17 cellular contexts compared by ENCODE assay signal in genomic region chr1:94069649-94070285, GRCh38. TPM values are rescaled to one million over a fixed set of nuclear protein-coding genes. Genes with fewer than 3 reads are reported as not detected.
A peak's percentile ranks its signal among the peaks of the same experiment; 100 is the strongest.
DNase-seq lines count a peak whose midpoint lies in the region; ATAC-seq, FAIRE-seq and TF ChIP-seq lines count a peak whose summit lies in the region.
"Had no signal": no experiment of that assay in that cellular context is flagged by ENCODE, and none has a peak within 500 bp of the region (broad histone marks: within the 10 kb centered on the region; RNA-seq: fewer than 3 reads in every experiment).

No MANE protein-coding gene starts in this region.

- H3K79me1 ChIP-seq in IMR-90 (ENCODE audit: low read depth in 1 of 2, low read length in 2 of 2): no peaks in the 10 kb centered on the region

- H4K91ac ChIP-seq in IMR-90 (ENCODE audit: insufficient read depth, low read depth, low read length): peak overlapping the region; percentile 61; the same call in 1 of the 2 replicates

- peak in 1 of 2 experiments; percentile 55; a peak in 3 of 6 replicates for ATAC-seq in A549
- ATAC-seq in IMR-90 (ENCODE audit: low read depth): no peak
- no peak for ATAC-seq in GM21526 (IDR thresholded peaks at IDR 0.05; ENCODE audit: low FRiP score, unreplicated experiment)
- ATAC-seq in stimulated activated memory B cell treated with anti-CD40 and anti-IgM and Interleukin-4, amounts not matched to agents 10 μg/mL and 1 μg/mL and 100 μg/mL, for 72 hours: no peak
- ATAC-seq: effector memory CD8-positive, alpha-beta T cell had no signal

- H3K9me3 Mint-ChIP-seq in CD14-positive monocyte: no peaks in the 10 kb centered on the region
- H3K9me3 Mint-ChIP-seq in stimulated activated memory B cell treated with anti-CD40 and anti-IgM and Interleukin-4, amounts not matched to agents 10 μg/mL and 1 μg/mL and 100 μg/mL, for 72 hours: no peaks in the 10 kb centered on the region
- H3K9me3 Mint-ChIP-seq: effector memory CD8-positive, alpha-beta T cell had no signal

- H3K4me3 ChIP-seq in A549 (no peak overlapping the region), IMR-90 (ENCODE audit: insufficient read depth, low read depth, low read length) (no peak overlapping the region), colonic mucosa (no peak overlapping the region), muscle layer of duodenum (ENCODE audit: low read depth in 1 of 2, low read length in 2 of 2) (no peak overlapping the region)
- H3K4me3 ChIP-seq: GM23248, lung had no signal

- peak overlapping the region; percentile 46; the same call in 2 of the 3 replicates for H2BK15ac ChIP-seq in IMR-90 (ENCODE audit: low read depth, low read length)

- H3K9me1 ChIP-seq in IMR-90 (ENCODE audit: insufficient read depth, low read length): peaks cover 27% of the 10 kb centered on the region

- H3K23ac ChIP-seq in IMR-90 (ENCODE audit: low read depth, low read length): peak overlapping the region; percentile 50; the same call in 1 of the 2 replicates

- H2BK20ac ChIP-seq in IMR-90 (ENCODE audit: low read depth, low read length): peak overlapping the region; percentile 28; the same call in 1 of the 2 replicates

- H3K36me3 ChIP-seq in IMR-90 (ENCODE audit: control insufficient read depth, insufficient read depth, low read length): no peaks in the 10 kb centered on the region
- H3K36me3 ChIP-seq in colonic mucosa: no peaks in the 10 kb centered on the region
- no peaks in the 10 kb centered on the region for H3K36me3 ChIP-seq in muscle layer of duodenum (ENCODE audit: control insufficient read depth in 1 of 2, insufficient read depth in 2 of 2, low read length in 2 of 2)

- no peak overlapping the region for H2AK9ac ChIP-seq in IMR-90 (replicated peaks; ENCODE audit: low read depth, low read length, poor library complexity)

- H3K9me3 ChIP-seq in A549 (no peaks in the 10 kb centered on the region), IMR-90 (ENCODE audit: control insufficient read depth, insufficient read depth, low read length) (no peaks in the 10 kb centered on the region), colonic mucosa (no peaks in the 10 kb centered on the region), muscle layer of duodenum (ENCODE audit: control insufficient read depth in 1 of 2, low read length in 2 of 2) (no peaks in the 10 kb centered on the region)

- TF ChIP-seq EP300 in A549 (IDR thresholded peaks at IDR 0.05): no peak; a peak in 1 of 5 replicates

- H3K27ac Mint-ChIP-seq in CD14-positive monocyte: no peak overlapping the region
- no peak overlapping the region for H3K27ac Mint-ChIP-seq in stimulated activated memory B cell treated with anti-CD40 and anti-IgM and Interleukin-4, amounts not matched to agents 10 μg/mL and 1 μg/mL and 100 μg/mL, for 72 hours
- H3K27ac Mint-ChIP-seq: effector memory CD8-positive, alpha-beta T cell had no signal

- peak overlapping the region; percentile 65; the same call in 1 of the 2 replicates for H3K14ac ChIP-seq in IMR-90 (replicated peaks; ENCODE audit: low read depth, low read length)

- BruUV-seq in IMR-90 (replicated peaks; lab: Mats Ljungman, UMichigan): no TSS peak

- peak overlapping the region; percentile 69 for H3K4me2 ChIP-seq in A549
- no peak overlapping the region for H3K4me2 ChIP-seq in IMR-90 (ENCODE audit: low read depth, low read length)

- peak overlapping the region; percentile 64 for H2BK5ac ChIP-seq in IMR-90 (ENCODE audit: low read depth, low read length, poor library complexity, severe bottlenecking)

- H4K20me1 ChIP-seq in IMR-90 (ENCODE audit: insufficient read depth, low read length): no peaks in the 10 kb centered on the region

- 20% methylated on average over 7 of the region's 7 CpGs for WGBS in A549 (ENCODE audit: missing lambda C conversion rate)
- 67% methylated on average over 1 of the region's 7 CpGs; no CpG with 5 or more reads in 1 of the 2 experiments for WGBS in IMR-90 (ENCODE audit: extremely low coverage in 2 of 2, insufficient read length in 1 of 2), 2 experiments

- H3K27ac ChIP-seq in A549 (peak overlapping the region; percentile 86), IMR-90 (ENCODE audit: insufficient read depth, low read length) (peak overlapping the region; percentile 75; the same call in 1 of the 2 replicates), colonic mucosa (peak overlapping the region; percentile 79), muscle layer of duodenum (ENCODE audit: low read length) (peak overlapping the region; percentile 62)
- H3K27ac ChIP-seq: GM23248, HL-60 had no signal

- H2AFZ ChIP-seq in IMR-90 (replicated peaks; ENCODE audit: low read length, poor library complexity): no peak overlapping the region
- H2AFZ ChIP-seq: GM23248 had no signal

- CTCF ChIA-PET in A549 (lab: Yijun Ruan, JAX): interaction anchor here (0.7 to 5.2 kb wide), 3 partner anchors 9 to 266 kb away, joined by 3 to 44 read pairs (median 25); no protein-coding TSS in a partner anchor
- CTCF ChIA-PET in IMR-90 (lab: Yijun Ruan, JAX): interaction anchor here (1.0 to 1.7 kb wide), 2 partner anchors 9 to 266 kb away, joined by 5 to 6 read pairs; no protein-coding TSS in a partner anchor

- intact Hi-C loops in IMR-90 (cut with micrococcal nuclease): loop anchor here (10.0 kb wide), 1 partner anchor 395 kb away; no protein-coding TSS in a partner anchor
- intact Hi-C loops in colonic mucosa (cut with DNase I): no loop called here
- intact Hi-C loops in CD14-positive monocyte (cut with micrococcal nuclease): no loop called here

- dilution Hi-C loops in IMR-90 (cut with HindIII; ENCODE audit: low sequenced_read_pairs, unreplicated experiment): no loop called here

- no peak overlapping the region for H3K56ac ChIP-seq in IMR-90 (ENCODE audit: extremely low read depth, insufficient read depth, low read length)

- in situ Hi-C loops in IMR-90 (cut with MboI; ENCODE audit: low sequenced_read_pairs): loop anchor here (10.0 to 25.0 kb wide), 2 partner anchors 175 to 743 kb away; partner anchors contain the start of gene SLC44A3

- H3K4me1 ChIP-seq in A549 (peaks cover 34% of the 10 kb centered on the region), IMR-90 (ENCODE audit: control insufficient read depth, insufficient read depth, low read length) (peaks cover 23% of the 10 kb centered on the region), colonic mucosa (peaks cover 15% of the 10 kb centered on the region), muscle layer of duodenum (ENCODE audit: control insufficient read depth in 1 of 2, insufficient read depth in 2 of 2, low read length in 2 of 2) (peaks cover 13 to 38% of the 10 kb centered on the region in 2 donors)

- FAIRE-seq in A549 (lab: Jason Lieb, UNC): no peak

- peak overlapping the region; percentile 44; the same call in 1 of the 2 replicates for H3K4ac ChIP-seq in IMR-90 (ENCODE audit: low read depth, low read length)

- no peak overlapping the region for H3K4me3 Mint-ChIP-seq in CD14-positive monocyte
- H3K4me3 Mint-ChIP-seq in stimulated activated memory B cell treated with anti-CD40 and anti-IgM and Interleukin-4, amounts not matched to agents 10 μg/mL and 1 μg/mL and 100 μg/mL, for 72 hours: no peak overlapping the region
- H3K4me3 Mint-ChIP-seq: CD4-positive, alpha-beta memory T cell; effector memory CD8-positive, alpha-beta T cell had no signal

- peak overlapping the region; percentile 25; the same call in 1 of the 2 replicates for H4K5ac ChIP-seq in IMR-90 (ENCODE audit: low read depth, low read length)

- DNase-seq in A549 (ENCODE audit: low read depth in 1 of 2, low spot score in 1 of 2) (peak in 1 of 2 experiments; percentile 38), IMR-90 (peak; percentile 31), colonic mucosa (no peak), CD14-positive monocyte (ENCODE audit: low spot score) (no peak), glomerular visceral epithelial cell (ENCODE audit: extremely low spot score) (no peak)
- DNase-seq: activated T-cell treated with anti-CD3 and anti-CD28 coated beads, Interleukin-2, amount 50 U/mL, for 48 hours; CD4-positive, alpha-beta memory T cell; effector memory CD8-positive, alpha-beta T cell; GM23248; NCI-H526 treated with DMSO at 0.1 percent for 48 hours; stimulated activated CD4-positive, alpha-beta T cell treated with anti-CD3 and anti-CD28 coated beads, Interleukin-4, amount 100 ng/mL, for 1 hour had no signal

- TF ChIP-seq CTCF in A549 (IDR thresholded peaks at IDR 0.05) (no peak), IMR-90 (conservative IDR thresholded peaks at IDR 0.05; ENCODE audit: low read depth, low read length) (no peak), colonic mucosa (IDR thresholded peaks at IDR 0.05) (no peak), CD14-positive monocyte (IDR thresholded peaks at IDR 0.05) (no peak)

- H3K27me3 ChIP-seq in IMR-90 (ENCODE audit: control insufficient read depth, insufficient read depth, low read length): no peaks in the 10 kb centered on the region
- no peaks in the 10 kb centered on the region for H3K27me3 ChIP-seq in colonic mucosa
- no peaks in the 10 kb centered on the region for H3K27me3 ChIP-seq in muscle layer of duodenum (ENCODE audit: low read depth, low read length)

- H3K18ac ChIP-seq in IMR-90 (ENCODE audit: low read depth, low read length): peak overlapping the region; percentile 36

- no peak for TF ChIP-seq RAD21 in A549 (conservative IDR thresholded peaks at IDR 0.05 in 1 of 2, IDR thresholded peaks at IDR 0.05 in 1 of 2)
- no peak for TF ChIP-seq RAD21 in IMR-90 (IDR thresholded peaks at IDR 0.05; ENCODE audit: low read length)

- peaks cover 30 to 49% (median 35%) of the 10 kb centered on the region in 3 donors for H3K27me3 Mint-ChIP-seq in CD14-positive monocyte (ENCODE audit: low read depth in 3 of 3)
- no peaks in the 10 kb centered on the region for H3K27me3 Mint-ChIP-seq in stimulated activated memory B cell treated with anti-CD40 and anti-IgM and Interleukin-4, amounts not matched to agents 10 μg/mL and 1 μg/mL and 100 μg/mL, for 72 hours
- H3K27me3 Mint-ChIP-seq: effector memory CD8-positive, alpha-beta T cell had no signal

- peak overlapping the region; percentile 45 to 46; a peak in 3 of 4 replicates for H4K8ac ChIP-seq in IMR-90 (ENCODE audit: low read depth in 2 of 2, low read length in 2 of 2)

- H3K36me3 Mint-ChIP-seq in CD14-positive monocyte: no peaks in the 10 kb centered on the region
- H3K36me3 Mint-ChIP-seq in stimulated activated memory B cell treated with anti-CD40 and anti-IgM and Interleukin-4, amounts not matched to agents 10 μg/mL and 1 μg/mL and 100 μg/mL, for 72 hours: no peaks in the 10 kb centered on the region
- H3K36me3 Mint-ChIP-seq: CD4-positive, alpha-beta memory T cell had no signal

- POLR2A ChIA-PET in A549 (lab: Yijun Ruan, JAX) (no interaction called here), IMR-90 (lab: Charles Lee; ENCODE audit: unreplicated experiment) (no interaction called here)

- TF ChIP-seq POLR2A in A549 (IDR thresholded peaks at IDR 0.05; ENCODE audit: low read length) (no peak), IMR-90 (IDR thresholded peaks at IDR 0.05; ENCODE audit: low read depth, low read length) (no peak)

- H2BK120ac ChIP-seq in IMR-90 (ENCODE audit: low read depth, low read length): peak overlapping the region; percentile 83; the same call in 1 of the 2 replicates

- H3K9ac ChIP-seq in IMR-90 (ENCODE audit: low read depth, low read length) (no peak overlapping the region), colonic mucosa (ENCODE audit: low read depth in 2 of 2, low read length in 2 of 2) (peak overlapping the region in 1 of 2 donors; percentile 38)
- H3K9ac ChIP-seq: GM23248 had no signal

- peak overlapping the region; percentile 82; the same call in 1 of the 2 replicates for H2AK5ac ChIP-seq in IMR-90 (ENCODE audit: low read depth, low read length)

- H3K4me1 Mint-ChIP-seq in CD14-positive monocyte: peaks cover 5% of the 10 kb centered on the region
- H3K4me1 Mint-ChIP-seq in stimulated activated memory B cell treated with anti-CD40 and anti-IgM and Interleukin-4, amounts not matched to agents 10 μg/mL and 1 μg/mL and 100 μg/mL, for 72 hours: no peaks in the 10 kb centered on the region
- H3K4me1 Mint-ChIP-seq: CD4-positive, alpha-beta memory T cell had no signal

RNA-seq across cellular contexts. Expression of gene ABCA4, which starts 51.2 kb away (rescaled TPM):
- polyA plus RNA-seq in A549 (2011; rRNA removed) (0.13 and 0.23 TPM in 2 replicates), A549 (2017; fragmentation: RNase III; extraction: RNeasy Plus Mini Kit Qiagen cat#74134 plus additional on column Dnase treatment) (0.05 to 0.56 TPM (median 0.12 TPM) in 3 replicates), IMR-90 (2012; rRNA removed) (0.11 and 0.36 TPM in 2 replicates), CD14-positive monocyte (not detected)
- polyA plus RNA-seq in A549 (2012; cell fraction: cytosol; rRNA removed): 0.04 TPM in 2 replicates
- 0.10 and 0.13 TPM in 2 replicates for polyA plus RNA-seq in A549 (2012; cell fraction: nucleus; rRNA removed)
- 0.15 and 0.62 TPM in 2 replicates for polyA minus RNA-seq in A549 (2011; rRNA and poly(A)+ RNA removed)
- total RNA-seq in IMR-90 (2012; rRNA removed) (under 0.01 TPM in 2 replicates), colonic mucosa (under 1 TPM; 0.02 to 0.27 TPM)
- 0.01 and 0.07 TPM in 2 replicates for polyA plus RNA-seq in IMR-90 (2012; cell fraction: cytosol; rRNA removed)
- 0.40 and 0.99 TPM in 2 replicates for polyA plus RNA-seq in IMR-90 (2012; cell fraction: nucleus; rRNA removed; ENCODE audit: low replicate concordance)
- total RNA-seq: CD4-positive, alpha-beta memory T cell; T-helper 2 cell treated with Interferon-gamma antibody and Interleukin-4, amounts not matched to agents 100 ng/mL and 5 ng/mL, for 36 hours had no signal
- polyA plus RNA-seq: CD4-positive, alpha-beta memory T cell had no signal
